1 cellular context compared by ENCODE assay signal in the genomic region with DNA sequence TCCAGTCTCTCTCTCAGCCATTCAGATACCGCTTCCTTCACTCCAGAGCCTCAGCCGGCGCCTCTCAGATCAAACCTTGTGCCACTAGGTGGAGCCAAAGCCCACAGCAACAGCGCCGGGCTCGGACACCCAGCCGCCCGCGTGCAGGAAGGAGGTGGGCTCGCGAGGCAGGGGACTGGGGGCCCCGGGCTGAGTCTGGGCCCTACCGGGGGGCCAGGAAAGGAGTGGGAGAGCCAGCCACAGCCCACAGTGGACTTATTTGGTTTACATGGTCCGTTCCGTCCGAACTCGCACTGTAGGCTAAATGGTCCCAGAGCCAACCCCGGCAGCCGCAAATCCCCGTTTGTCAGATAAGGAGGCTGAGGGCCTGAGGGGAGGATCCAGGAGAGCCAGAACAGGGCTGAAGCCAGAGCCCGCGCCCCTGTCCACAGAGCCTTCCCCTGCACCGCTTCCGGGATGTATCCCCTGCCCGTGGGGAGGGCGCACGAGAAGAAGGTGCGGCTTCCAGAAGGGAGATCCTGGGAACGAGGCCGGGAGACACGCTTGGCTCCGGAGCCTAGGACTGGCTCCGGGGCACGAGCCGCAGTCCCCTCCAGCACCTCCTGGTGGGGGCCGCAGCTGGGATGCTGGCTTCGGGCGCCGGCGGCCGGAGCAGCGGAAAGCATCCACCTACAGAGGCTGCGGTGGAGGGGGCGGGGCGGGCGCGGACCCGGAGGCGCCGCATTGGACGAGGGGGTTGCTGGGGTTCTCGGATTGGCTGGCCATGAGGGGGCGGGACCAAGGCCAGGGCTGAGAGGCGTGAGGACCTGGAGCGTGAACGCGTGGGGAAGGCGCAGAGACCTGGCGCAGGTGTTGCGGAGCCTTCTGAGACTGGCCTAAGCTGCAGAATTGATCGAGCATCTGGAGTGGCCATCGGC.
TF ChIP-seq lines count a peak whose summit lies in the region.

No MANE protein-coding gene starts in this region.

TF ChIP-seq in SK-N-SH, 30 proteins besides CTCF, POLR2A, EP300 and RAD21 (continued from another document):
- TF ChIP-seq, protein P1, sequence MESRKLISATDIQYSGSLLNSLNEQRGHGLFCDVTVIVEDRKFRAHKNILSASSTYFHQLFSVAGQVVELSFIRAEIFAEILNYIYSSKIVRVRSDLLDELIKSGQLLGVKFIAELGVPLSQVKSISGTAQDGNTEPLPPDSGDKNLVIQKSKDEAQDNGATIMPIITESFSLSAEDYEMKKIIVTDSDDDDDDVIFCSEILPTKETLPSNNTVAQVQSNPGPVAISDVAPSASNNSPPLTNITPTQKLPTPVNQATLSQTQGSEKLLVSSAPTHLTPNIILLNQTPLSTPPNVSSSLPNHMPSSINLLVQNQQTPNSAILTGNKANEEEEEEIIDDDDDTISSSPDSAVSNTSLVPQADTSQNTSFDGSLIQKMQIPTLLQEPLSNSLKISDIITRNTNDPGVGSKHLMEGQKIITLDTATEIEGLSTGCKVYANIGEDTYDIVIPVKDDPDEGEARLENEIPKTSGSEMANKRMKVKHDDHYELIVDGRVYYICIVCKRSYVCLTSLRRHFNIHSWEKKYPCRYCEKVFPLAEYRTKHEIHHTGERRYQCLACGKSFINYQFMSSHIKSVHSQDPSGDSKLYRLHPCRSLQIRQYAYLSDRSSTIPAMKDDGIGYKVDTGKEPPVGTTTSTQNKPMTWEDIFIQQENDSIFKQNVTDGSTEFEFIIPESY (IDR thresholded peaks at IDR 0.05; ENCODE audit: borderline replicate concordance, low read depth), result no peak
- TF ChIP-seq CHD2 (IDR thresholded peaks at IDR 0.05; ENCODE audit: low read length, partially characterized antibody), result peak; percentile 10
- TF ChIP-seq TCF12 (IDR thresholded peaks at IDR 0.05), result no peak
- no peak for TF ChIP-seq POLR2AphosphoS5 (IDR thresholded peaks at IDR 0.05; ENCODE audit: low read depth, low read length)
- peak; percentile 95 for TF ChIP-seq RFX5 (IDR thresholded peaks at IDR 0.05; ENCODE audit: low read length)
- peak; percentile 62 for TF ChIP-seq MXI1 (IDR thresholded peaks at IDR 0.05; ENCODE audit: low read depth, low read length)
- peak; percentile 75 for TF ChIP-seq SMC3 (IDR thresholded peaks at IDR 0.05; ENCODE audit: low read depth, low read length)
- no peak for TF ChIP-seq EZH2phosphoT487 (IDR thresholded peaks at IDR 0.05; ENCODE audit: borderline replicate concordance, low read depth)
- TF ChIP-seq, protein P2, sequence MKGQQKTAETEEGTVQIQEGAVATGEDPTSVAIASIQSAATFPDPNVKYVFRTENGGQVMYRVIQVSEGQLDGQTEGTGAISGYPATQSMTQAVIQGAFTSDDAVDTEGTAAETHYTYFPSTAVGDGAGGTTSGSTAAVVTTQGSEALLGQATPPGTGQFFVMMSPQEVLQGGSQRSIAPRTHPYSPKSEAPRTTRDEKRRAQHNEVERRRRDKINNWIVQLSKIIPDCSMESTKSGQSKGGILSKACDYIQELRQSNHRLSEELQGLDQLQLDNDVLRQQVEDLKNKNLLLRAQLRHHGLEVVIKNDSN (IDR thresholded peaks at IDR 0.05; ENCODE audit: borderline replicate concordance, low read depth), result no peak
- no peak for TF ChIP-seq NRF1 (IDR thresholded peaks at IDR 0.05; ENCODE audit: low read depth, low read length)
- no peak for TF ChIP-seq FOXJ3 (CRISPR knock-in tag; IDR thresholded peaks at IDR 0.05)
- TF ChIP-seq, protein P3, sequence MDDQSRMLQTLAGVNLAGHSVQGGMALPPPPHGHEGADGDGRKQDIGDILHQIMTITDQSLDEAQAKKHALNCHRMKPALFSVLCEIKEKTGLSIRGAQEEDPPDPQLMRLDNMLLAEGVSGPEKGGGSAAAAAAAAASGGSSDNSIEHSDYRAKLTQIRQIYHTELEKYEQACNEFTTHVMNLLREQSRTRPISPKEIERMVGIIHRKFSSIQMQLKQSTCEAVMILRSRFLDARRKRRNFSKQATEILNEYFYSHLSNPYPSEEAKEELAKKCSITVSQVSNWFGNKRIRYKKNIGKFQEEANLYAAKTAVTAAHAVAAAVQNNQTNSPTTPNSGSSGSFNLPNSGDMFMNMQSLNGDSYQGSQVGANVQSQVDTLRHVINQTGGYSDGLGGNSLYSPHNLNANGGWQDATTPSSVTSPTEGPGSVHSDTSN (IDR thresholded peaks at IDR 0.05), result no peak
- TF ChIP-seq, protein P4, sequence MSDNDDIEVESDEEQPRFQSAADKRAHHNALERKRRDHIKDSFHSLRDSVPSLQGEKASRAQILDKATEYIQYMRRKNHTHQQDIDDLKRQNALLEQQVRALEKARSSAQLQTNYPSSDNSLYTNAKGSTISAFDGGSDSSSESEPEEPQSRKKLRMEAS (IDR thresholded peaks at IDR 0.05; ENCODE audit: low read depth), result peak; percentile 91
